In the genomic region with DNA sequence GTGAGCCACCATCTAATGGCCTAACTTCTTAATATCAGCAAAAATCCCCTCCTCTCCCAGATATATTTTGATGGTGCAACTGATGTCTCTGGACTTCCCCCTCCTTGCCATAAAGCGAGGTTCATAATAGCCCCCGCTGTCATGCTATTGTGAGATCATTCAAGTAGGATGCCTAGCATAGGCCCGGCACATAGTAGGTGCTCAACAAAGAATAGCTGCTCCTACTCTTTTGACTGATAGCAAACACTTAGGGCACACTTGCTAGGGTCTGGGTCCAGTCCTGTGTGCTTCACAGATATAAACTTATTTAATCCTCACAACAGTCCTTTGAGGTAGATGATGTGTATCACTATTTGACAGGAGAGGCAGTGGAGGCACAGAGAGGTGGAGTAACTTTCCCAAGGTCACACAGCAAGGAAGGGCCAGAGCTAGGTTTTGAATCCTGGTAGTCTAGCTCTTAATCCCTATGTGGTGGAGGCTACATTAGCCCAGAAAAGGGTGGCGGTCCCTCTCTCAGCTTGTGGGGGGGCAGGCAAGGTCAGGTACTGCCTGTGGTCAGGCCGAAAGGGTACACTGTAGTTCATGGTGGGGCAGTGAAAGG, we compare ENCODE assay signal across 14 cellular contexts.
"Had no signal": no experiment of that assay in that cellular context is flagged by ENCODE, and none has a peak within 500 bp of the region (broad histone marks: within the 10 kb centered on the region; RNA-seq: fewer than 3 reads in every experiment).

No MANE protein-coding gene starts in this region.

- H3K36me3 Mint-ChIP-seq: activated naive CD8-positive, alpha-beta T cell; stimulated activated effector memory CD8-positive, alpha-beta T cell treated with anti-CD3 and anti-CD28 coated beads, Interleukin-12 subunit alpha, Interleukin-12 subunit beta, amount 100 ng/mL, for 72 hours had no signal

- H3K4me3 Mint-ChIP-seq: activated B cell treated with CpG ODN at 0.5 μM for 24 hours; activated naive CD8-positive, alpha-beta T cell; dendritic cell treated with granulocyte-macrophage colony-stimulating factor and Interleukin-4, amounts not matched to agents 40 ng/mL and 50 ng/mL, for 4 days; effector memory CD8-positive, alpha-beta T cell; neural crest cell; stimulated activated effector memory CD8-positive, alpha-beta T cell treated with anti-CD3 and anti-CD28 coated beads, Interleukin-12 subunit alpha, Interleukin-12 subunit beta, amount 100 ng/mL, for 72 hours; T-helper 1 cell treated with Interleukin-12 subunit alpha and Interleukin-12 subunit beta and Interleukin-4 antibody, amounts not matched to agents 30 μg/mL and 1 μg/mL, for 36 hours had no signal

- H3K9me3 Mint-ChIP-seq: activated B cell treated with CpG ODN at 0.5 μM for 24 hours; dendritic cell treated with granulocyte-macrophage colony-stimulating factor and Interleukin-4, amounts not matched to agents 40 ng/mL and 50 ng/mL, for 4 days; effector memory CD8-positive, alpha-beta T cell; neural crest cell; stimulated activated effector memory CD8-positive, alpha-beta T cell treated with anti-CD3 and anti-CD28 coated beads, Interleukin-12 subunit alpha, Interleukin-12 subunit beta, amount 100 ng/mL, for 72 hours; T-helper 1 cell treated with Interleukin-12 subunit alpha and Interleukin-12 subunit beta and Interleukin-4 antibody, amounts not matched to agents 30 μg/mL and 1 μg/mL, for 36 hours had no signal

- H3K27ac Mint-ChIP-seq: activated B cell treated with CpG ODN at 0.5 μM for 24 hours; activated naive CD8-positive, alpha-beta T cell; stimulated activated effector memory CD8-positive, alpha-beta T cell treated with anti-CD3 and anti-CD28 coated beads, Interleukin-12 subunit alpha, Interleukin-12 subunit beta, amount 100 ng/mL, for 72 hours; T-helper 1 cell treated with Interleukin-12 subunit alpha and Interleukin-12 subunit beta and Interleukin-4 antibody, amounts not matched to agents 30 μg/mL and 1 μg/mL, for 36 hours had no signal

- H3K27me3 Mint-ChIP-seq: activated B cell treated with CpG ODN at 0.5 μM for 24 hours; activated naive CD8-positive, alpha-beta T cell; dendritic cell treated with granulocyte-macrophage colony-stimulating factor and Interleukin-4, amounts not matched to agents 40 ng/mL and 50 ng/mL, for 4 days; effector memory CD8-positive, alpha-beta T cell had no signal

- DNase-seq: activated B cell treated with CpG ODN at 0.5 μM for 24 hours; activated CD4-positive, alpha-beta T cell treated with anti-CD3 and anti-CD28 coated beads, Interleukin-2, amount 50 U/mL, for 1 hour; activated gamma-delta T cell; amygdala; cerebellar nuclear complex; effector memory CD8-positive, alpha-beta T cell; kidney; left ventricle myocardium inferior; mesenchymal stem cell had no signal
